16 cellular contexts compared by ENCODE assay signal in the genomic region with DNA sequence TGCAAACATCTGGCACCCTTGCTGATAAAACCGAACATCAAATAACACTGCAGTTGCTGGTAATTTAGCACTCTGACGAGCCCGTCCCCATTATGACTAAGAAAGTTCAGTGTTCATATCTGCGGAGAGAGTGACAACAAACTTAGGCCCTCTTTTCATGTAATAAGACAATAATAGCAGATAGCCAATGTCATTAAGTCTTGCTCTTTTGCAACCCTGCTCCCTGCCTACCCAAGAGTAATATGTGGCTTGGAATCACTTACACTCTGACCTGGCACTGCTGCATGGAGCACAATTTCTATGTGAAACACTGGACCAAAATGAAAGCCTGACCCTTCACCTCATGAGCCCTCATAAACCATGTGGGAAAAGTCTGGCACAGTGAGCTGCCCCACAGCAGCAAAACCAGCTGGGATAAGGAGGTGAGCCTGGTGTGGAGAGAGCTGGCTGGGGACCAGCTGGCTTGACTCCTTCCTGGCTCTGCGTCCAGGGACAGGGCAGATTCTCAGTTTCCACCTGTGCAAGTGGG.
DNase-seq lines count a peak whose midpoint lies in the region; ATAC-seq and TF ChIP-seq lines count a peak whose summit lies in the region.
"Had no signal": no experiment of that assay in that cellular context is flagged by ENCODE, and none has a peak within 500 bp of the region (broad histone marks: within the 10 kb centered on the region; RNA-seq: fewer than 3 reads in every experiment).

No MANE protein-coding gene starts in this region.

- H3K27me3 Mint-ChIP-seq in activated T-helper 2 cell treated with anti-CD3 and anti-CD28 coated beads, Interferon-gamma antibody, Interleukin-2, Interleukin-4, amounts not matched to agents 10 μg/mL and 5 μg/mL and 100 μg/mL, durations not matched to agents 14 hours and 24 hours and 36 hours (ENCODE audit: low read depth) = no peaks in the 10 kb centered on the region
- no peaks in the 10 kb centered on the region for H3K27me3 Mint-ChIP-seq in activated naive CD8-positive, alpha-beta T cell treated with anti-CD3 and anti-CD28 coated beads for 36 hours
- H3K27me3 Mint-ChIP-seq: IgD-negative memory B cell had no signal

- H3K4me3 ChIP-seq in HEK293 (ENCODE audit: low read depth, low read length) (no peak overlapping the region), adrenal gland (no peak overlapping the region), heart right ventricle (no peak overlapping the region), gastrocnemius medialis (no peak overlapping the region)
- H3K4me3 ChIP-seq: BLaER1 treated with 17β-estradiol and CSF1 and Interleukin-3, amounts not matched to agents 10 nM and 100 nM; esophagus squamous epithelium had no signal

- H3K9me3 ChIP-seq in HEK293 (ENCODE audit: control insufficient read depth, insufficient read depth, low read depth, low read length) (no peaks in the 10 kb centered on the region), adrenal gland (replicated peaks in 1 of 3) (no peaks in the 10 kb centered on the region), heart right ventricle (peaks cover 0 to under 1% (median 0%) of the 10 kb centered on the region in 11 donors), gastrocnemius medialis (no peaks in the 10 kb centered on the region)
- H3K9me3 ChIP-seq: esophagus squamous epithelium had no signal

- H3K9me3 Mint-ChIP-seq in activated T-helper 2 cell treated with anti-CD3 and anti-CD28 coated beads, Interferon-gamma antibody, Interleukin-2, Interleukin-4, amounts not matched to agents 10 μg/mL and 5 μg/mL and 100 μg/mL, durations not matched to agents 14 hours and 24 hours and 36 hours = peaks cover 10% of the 10 kb centered on the region
- H3K9me3 Mint-ChIP-seq in activated naive CD8-positive, alpha-beta T cell treated with anti-CD3 and anti-CD28 coated beads for 36 hours = peaks cover 5% of the 10 kb centered on the region
- H3K9me3 Mint-ChIP-seq: WTC11 had no signal

- POLR2A ChIA-PET in HEK293 (lab: Yijun Ruan, JAX) = interaction anchor here (0.6 kb wide), 1 partner anchor 942 kb away, joined by 5 read pairs; no protein-coding TSS in a partner anchor

- H3K36me3 Mint-ChIP-seq in activated T-helper 2 cell treated with anti-CD3 and anti-CD28 coated beads, Interferon-gamma antibody, Interleukin-2, Interleukin-4, amounts not matched to agents 10 μg/mL and 5 μg/mL and 100 μg/mL, durations not matched to agents 14 hours and 24 hours and 36 hours (ENCODE audit: low read depth) = peaks cover 26% of the 10 kb centered on the region
- H3K36me3 Mint-ChIP-seq in activated naive CD8-positive, alpha-beta T cell treated with anti-CD3 and anti-CD28 coated beads for 36 hours = peaks cover 28% of the 10 kb centered on the region
- H3K36me3 Mint-ChIP-seq: WTC11 had no signal

- no peaks in the 10 kb centered on the region for H3K27me3 ChIP-seq in adrenal gland
- H3K27me3 ChIP-seq in heart right ventricle = no peaks in the 10 kb centered on the region
- no peaks in the 10 kb centered on the region for H3K27me3 ChIP-seq in gastrocnemius medialis
- H3K27me3 ChIP-seq: BLaER1 treated with 17β-estradiol and CSF1 and Interleukin-3, amounts not matched to agents 10 nM and 100 nM; esophagus squamous epithelium had no signal

- DNase-seq in adrenal gland (peak in 6 of 7 donors; percentile 69 to 86 (median 76)), heart right ventricle (peak; percentile 75 to 79), gastrocnemius medialis (peak; percentile 65 to 92)
- no peak for DNase-seq in activated T-helper 2 cell treated with anti-CD3 and anti-CD28 coated beads, Interferon-gamma antibody, Interleukin-2, Interleukin-4, amounts not matched to agents 10 μg/mL and 5 μg/mL and 100 μg/mL, durations not matched to agents 14 hours and 24 hours and 36 hours (ENCODE audit: low spot score)
- DNase-seq in activated naive CD8-positive, alpha-beta T cell treated with anti-CD3 and anti-CD28 coated beads for 36 hours = no peak
- DNase-seq: central memory CD4-positive, alpha-beta T cell; esophagus squamous epithelium; NCI-H510A treated with DMSO at 0.1 percent for 48 hours; SIG-M5 had no signal

- TF ChIP-seq CTCF in HEK293 (tag by site-specific recombination; IDR thresholded peaks at IDR 0.05) = no peak
- no peak for TF ChIP-seq CTCF in adrenal gland (IDR thresholded peaks at IDR 0.05)
- no peak for TF ChIP-seq CTCF in heart right ventricle (IDR thresholded peaks at IDR 0.05)
- no peak for TF ChIP-seq CTCF in gastrocnemius medialis (IDR thresholded peaks at IDR 0.05 in 4 of 5, conservative IDR thresholded peaks at IDR 0.05 in 1 of 5)

- H3K27ac Mint-ChIP-seq in activated T-helper 2 cell treated with anti-CD3 and anti-CD28 coated beads, Interferon-gamma antibody, Interleukin-2, Interleukin-4, amounts not matched to agents 10 μg/mL and 5 μg/mL and 100 μg/mL, durations not matched to agents 14 hours and 24 hours and 36 hours = no peak overlapping the region
- no peak overlapping the region for H3K27ac Mint-ChIP-seq in activated naive CD8-positive, alpha-beta T cell treated with anti-CD3 and anti-CD28 coated beads for 36 hours
- H3K27ac Mint-ChIP-seq: IgD-negative memory B cell, WTC11 had no signal

- H3K4me1 Mint-ChIP-seq in activated T-helper 2 cell treated with anti-CD3 and anti-CD28 coated beads, Interferon-gamma antibody, Interleukin-2, Interleukin-4, amounts not matched to agents 10 μg/mL and 5 μg/mL and 100 μg/mL, durations not matched to agents 14 hours and 24 hours and 36 hours (ENCODE audit: low read depth) = peaks cover 16% of the 10 kb centered on the region
- peaks cover 13% of the 10 kb centered on the region for H3K4me1 Mint-ChIP-seq in activated naive CD8-positive, alpha-beta T cell treated with anti-CD3 and anti-CD28 coated beads for 36 hours

- CTCF ChIA-PET in HEK293 (lab: Yijun Ruan, JAX) = interaction anchor here (1.3 kb wide), 1 partner anchor 46 kb away, joined by 4 read pairs; no protein-coding TSS in a partner anchor

- TF ChIP-seq POLR2A in adrenal gland (IDR thresholded peaks at IDR 0.05) = no peak
- TF ChIP-seq POLR2A in gastrocnemius medialis (IDR thresholded peaks at IDR 0.05) = no peak

- in situ Hi-C loops in gastrocnemius medialis (cut with MboI; ENCODE audit: low sequenced_read_pairs in 4 of 4) = no loop called here

- H3K4me3 Mint-ChIP-seq in activated T-helper 2 cell treated with anti-CD3 and anti-CD28 coated beads, Interferon-gamma antibody, Interleukin-2, Interleukin-4, amounts not matched to agents 10 μg/mL and 5 μg/mL and 100 μg/mL, durations not matched to agents 14 hours and 24 hours and 36 hours (ENCODE audit: low read depth) = no peak overlapping the region
- no peak overlapping the region for H3K4me3 Mint-ChIP-seq in activated naive CD8-positive, alpha-beta T cell treated with anti-CD3 and anti-CD28 coated beads for 36 hours
- H3K4me3 Mint-ChIP-seq: IgD-negative memory B cell, WTC11 had no signal

- H3K36me3 ChIP-seq in HEK293 (ENCODE audit: control insufficient read depth in 2 of 2, insufficient read depth in 1 of 2, low read length in 2 of 2) (peaks cover 0 to 12% of the 10 kb centered on the region in 2 experiments; a peak in 1 of 3 replicates), adrenal gland (replicated peaks in 1 of 2) (no peaks in the 10 kb centered on the region), heart right ventricle (peaks cover 0 to 67% (median 0%) of the 10 kb centered on the region in 9 donors), gastrocnemius medialis (no peaks in the 10 kb centered on the region)

- 40 to 59% (median 48%) methylated on average over 5 of the region's 5 CpGs for WGBS in adrenal gland, 4 donors
- WGBS in heart right ventricle, 2 donors = 48 to 50% methylated on average over 5 of the region's 5 CpGs

- intact Hi-C loops in adrenal gland (cut with DNase I) = no loop called here
- intact Hi-C loops in heart right ventricle (cut with DNase I) = no loop called here
- intact Hi-C loops in gastrocnemius medialis (cut with DNase I; ENCODE audit: low total_unique reads) = loop anchor here (5.0 kb wide), 2 partner anchors 41 to 86 kb away; a partner anchor contains a TSS
- intact Hi-C loops in activated T-helper 2 cell treated with anti-CD3 and anti-CD28 coated beads, Interferon-gamma antibody, Interleukin-2, Interleukin-4, amounts not matched to agents 10 μg/mL and 5 μg/mL and 100 μg/mL, durations not matched to agents 14 hours and 24 hours and 36 hours (cut with micrococcal nuclease) = no loop called here

- ATAC-seq in heart right ventricle = peak; percentile 83 to 95 (median 88)
- ATAC-seq in gastrocnemius medialis = peak; percentile 84 to 93
- ATAC-seq in GM18519 (IDR thresholded peaks at IDR 0.05; ENCODE audit: low FRiP score, unreplicated experiment) = no peak
- ATAC-seq in GM19463 (IDR thresholded peaks at IDR 0.05; ENCODE audit: unreplicated experiment) = no peak
- ATAC-seq: WTC11 had no signal

- H3K27ac ChIP-seq in HEK293 (ENCODE audit: extremely low read depth, low read depth, low read length) (no peak overlapping the region), adrenal gland (peak overlapping the region in 2 of 5 donors; percentile 4 to 53), heart right ventricle (peak overlapping the region in 9 of 10 donors; percentile 3 to 57 (median 42)), gastrocnemius medialis (peak overlapping the region; percentile 72 to 81 (median 78))
- H3K27ac ChIP-seq: BLaER1 treated with 17β-estradiol and CSF1 and Interleukin-3, amounts not matched to agents 10 nM and 100 nM; parathyroid adenoma had no signal

- no peaks in the 10 kb centered on the region for H3K4me1 ChIP-seq in HEK293 (ENCODE audit: control insufficient read depth, insufficient read depth, low read length)
- peaks cover 16 to 25% of the 10 kb centered on the region in 2 donors for H3K4me1 ChIP-seq in adrenal gland (replicated peaks in 1 of 2)
- peaks cover 0 to 71% (median 44%) of the 10 kb centered on the region in 9 donors for H3K4me1 ChIP-seq in heart right ventricle
- H3K4me1 ChIP-seq in gastrocnemius medialis = peaks cover 31 to 35% of the 10 kb centered on the region in 2 donors

TF ChIP-seq in HEK293, 187 proteins besides CTCF, POLR2A, EP300 and RAD21:
- TF ChIP-seq SALL2 (tag by site-specific recombination; IDR thresholded peaks at IDR 0.05; ENCODE audit: borderline replicate concordance) (no peak), ZNF621 (tag by site-specific recombination; IDR thresholded peaks at IDR 0.05) (no peak), ZNF514 (tag by site-specific recombination; IDR thresholded peaks at IDR 0.05) (no peak), ZBTB17 (tag by site-specific recombination; IDR thresholded peaks at IDR 0.05) (peak; percentile 67), ZNF529 (tag by site-specific recombination; IDR thresholded peaks at IDR 0.05; ENCODE audit: insufficient replicate concordance) (no peak), KLF1 (tag by site-specific recombination; IDR thresholded peaks at IDR 0.05) (no peak)

Comparison
In these comparisons a context has a peak if more than half of its experiments do, and no peak if none do; other contexts are left out.
1. DNase-seq: peak in adrenal gland (6 of 7), heart right ventricle (2 of 2) and gastrocnemius medialis (2 of 2); none in activated T-helper 2 cell treated with anti-CD3 and anti-CD28 coated beads, Interferon-gamma antibody, Interleukin-2, Interleukin-4, amounts not matched to agents 10 μg/mL and 5 μg/mL and 100 μg/mL, durations not matched to agents 14 hours and 24 hours and 36 hours (single experiment) and activated naive CD8-positive, alpha-beta T cell treated with anti-CD3 and anti-CD28 coated beads for 36 hours (single experiment).
2. ATAC-seq: peak in heart right ventricle (8 of 8) and gastrocnemius medialis (2 of 2); none in GM18519 (single experiment) and GM19463 (single experiment).